Comparison of ENCODE assay signal across 29 cellular contexts in genomic region chr11:115411114-115411513, GRCh38.
"Had no signal": no experiment of that assay in that cellular context is flagged by ENCODE, and none has a peak within 500 bp of the region (broad histone marks: within the 10 kb centered on the region; RNA-seq: fewer than 3 reads in every experiment).

No MANE protein-coding gene starts in this region.

- DNase-seq: activated CD4-positive, alpha-beta T cell treated with anti-CD3 and anti-CD28 coated beads, Interleukin-2, amount 10 ng/mL, durations not matched to agents 24 days and 14 days; activated CD4-positive, alpha-beta T cell treated with anti-CD3 and anti-CD28 coated beads, Interleukin-2, amount 50 U/mL, for 4 hours; activated CD8-positive, alpha-beta T cell treated with anti-CD3 and anti-CD28 coated beads for 36 hours; activated effector memory CD4-positive, alpha-beta T cell treated with anti-CD3 and anti-CD28 coated beads, Interleukin-2, amount 50 U/mL, for 16 hours; activated naive CD4-positive, alpha-beta T cell; activated naive CD4-positive, alpha-beta T cell treated with anti-CD3 and anti-CD28 coated beads, Interleukin-2, amount 50 U/mL, for 16 hours; activated naive CD8-positive, alpha-beta T cell treated with anti-CD3 and anti-CD28 coated beads for 36 hours; activated T-cell treated with anti-CD3 and anti-CD28 coated beads, Interleukin-2, amount 50 U/mL, for 1 hour; activated T-cell treated with anti-CD3 and anti-CD28 coated beads, Interleukin-2, amount 50 U/mL, for 72 hours; amniotic stem cell; aorta; brain microvascular endothelial cell; central memory CD4-positive, alpha-beta T cell; NCI-H1092 treated with DMSO at 0.1 percent for 48 hours; NCI-H146; NCI-H187; NCI-H2029 treated with DMSO at 0.1 percent for 48 hours; NCI-H2107; NCI-H226; NCI-H446 treated with DMSO at 0.1 percent for 48 hours; NCI-H524; NK-92 treated with Interleukin-12 subunit alpha and Interleukin-12 subunit beta, amount 100 ng/mL, for 24 hours; PC-9; SIG-M5 had no signal

- H3K4me3 ChIP-seq: PC-9 had no signal

- H3K27ac ChIP-seq: brain microvascular endothelial cell, PC-9, RWPE1 had no signal

- ATAC-seq: activated CD8-positive, alpha-beta T cell treated with anti-CD3 and anti-CD28 coated beads for 36 hours; activated T-cell treated with anti-CD3 and anti-CD28 coated beads, Interleukin-2, amount 50 U/mL, for 72 hours; activated T-helper 17 cell treated with anti-CD3 and anti-CD28 coated beads, Interleukin-2, amount 50 U/mL, for 72 hours; Right ventricle myocardium inferior had no signal

- FAIRE-seq: RCC 7860, TTC549 had no signal

- H3K4me2 ChIP-seq: PC-9 had no signal
